1 cellular context compared by ENCODE assay signal in the genomic region with DNA sequence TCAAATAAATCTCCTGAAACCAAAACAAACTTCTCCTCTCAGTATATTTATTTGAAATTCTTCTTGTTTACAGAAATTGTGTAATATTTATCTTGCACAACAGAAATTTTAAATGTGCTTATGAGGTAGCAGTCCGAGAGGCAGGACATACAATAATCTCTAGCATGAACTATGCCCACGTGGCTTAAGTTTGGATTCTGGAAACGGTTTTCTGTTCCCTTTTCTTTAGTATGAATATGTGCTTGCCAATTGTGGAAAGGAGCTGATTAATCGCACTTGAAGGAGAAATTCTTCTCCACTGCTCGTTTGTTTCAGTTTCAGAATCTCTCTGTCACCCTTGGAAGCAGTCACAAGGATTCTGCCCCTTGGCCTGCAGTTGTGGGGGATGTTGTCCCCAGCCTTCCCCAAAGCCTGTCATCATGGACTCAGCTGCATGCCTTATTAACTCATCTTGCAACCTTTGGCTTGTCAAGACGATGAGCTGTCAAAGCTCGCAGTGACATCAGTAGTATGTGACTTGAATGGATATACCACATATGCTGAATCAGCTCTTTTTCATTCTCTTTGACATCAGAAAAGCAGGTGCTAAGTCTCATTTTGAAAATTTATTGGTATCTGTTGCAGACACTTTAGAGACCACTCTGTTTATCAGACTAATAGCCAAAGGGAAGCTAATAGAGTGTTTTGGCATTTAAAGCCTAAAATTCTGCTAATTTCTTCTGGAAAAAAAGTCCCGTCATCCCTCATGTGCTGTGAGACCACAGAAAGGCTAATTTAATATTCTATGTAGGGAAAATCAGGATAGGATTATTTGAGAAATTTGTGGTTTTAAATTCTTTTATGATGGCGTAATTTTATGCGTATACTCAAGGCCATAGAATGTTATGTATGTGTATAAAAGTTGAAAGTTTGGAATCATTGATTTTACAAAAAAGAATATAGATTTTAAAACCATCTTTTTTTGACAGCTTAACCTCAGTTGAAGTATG.
A peak's percentile ranks its signal among the peaks of the same experiment; 100 is the strongest.
TF ChIP-seq lines count a peak whose summit lies in the region.

No MANE protein-coding gene starts in this region.

TF ChIP-seq in HEK293, 187 proteins besides CTCF, POLR2A, EP300 and RAD21 (continued from another document):
- TF ChIP-seq, protein P1, sequence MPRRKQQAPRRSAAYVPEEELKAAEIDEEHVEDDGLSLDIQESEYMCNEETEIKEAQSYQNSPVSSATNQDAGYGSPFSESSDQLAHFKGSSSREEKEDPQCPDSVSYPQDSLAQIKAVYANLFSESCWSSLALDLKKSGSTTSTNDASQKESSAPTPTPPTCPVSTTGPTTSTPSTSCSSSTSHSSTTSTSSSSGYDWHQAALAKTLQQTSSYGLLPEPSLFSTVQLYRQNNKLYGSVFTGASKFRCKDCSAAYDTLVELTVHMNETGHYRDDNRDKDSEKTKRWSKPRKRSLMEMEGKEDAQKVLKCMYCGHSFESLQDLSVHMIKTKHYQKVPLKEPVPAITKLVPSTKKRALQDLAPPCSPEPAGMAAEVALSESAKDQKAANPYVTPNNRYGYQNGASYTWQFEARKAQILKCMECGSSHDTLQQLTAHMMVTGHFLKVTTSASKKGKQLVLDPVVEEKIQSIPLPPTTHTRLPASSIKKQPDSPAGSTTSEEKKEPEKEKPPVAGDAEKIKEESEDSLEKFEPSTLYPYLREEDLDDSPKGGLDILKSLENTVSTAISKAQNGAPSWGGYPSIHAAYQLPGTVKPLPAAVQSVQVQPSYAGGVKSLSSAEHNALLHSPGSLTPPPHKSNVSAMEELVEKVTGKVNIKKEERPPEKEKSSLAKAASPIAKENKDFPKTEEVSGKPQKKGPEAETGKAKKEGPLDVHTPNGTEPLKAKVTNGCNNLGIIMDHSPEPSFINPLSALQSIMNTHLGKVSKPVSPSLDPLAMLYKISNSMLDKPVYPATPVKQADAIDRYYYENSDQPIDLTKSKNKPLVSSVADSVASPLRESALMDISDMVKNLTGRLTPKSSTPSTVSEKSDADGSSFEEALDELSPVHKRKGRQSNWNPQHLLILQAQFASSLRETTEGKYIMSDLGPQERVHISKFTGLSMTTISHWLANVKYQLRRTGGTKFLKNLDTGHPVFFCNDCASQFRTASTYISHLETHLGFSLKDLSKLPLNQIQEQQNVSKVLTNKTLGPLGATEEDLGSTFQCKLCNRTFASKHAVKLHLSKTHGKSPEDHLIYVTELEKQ (tag by site-specific recombination; IDR thresholded peaks at IDR 0.05; ENCODE audit: borderline replicate concordance), result peak; percentile 83
- no peak for TF ChIP-seq KLF7 (tag by site-specific recombination; IDR thresholded peaks at IDR 0.05; ENCODE audit: borderline replicate concordance)
- no peak for TF ChIP-seq ZNF248 (tag by site-specific recombination; IDR thresholded peaks at IDR 0.05)
- TF ChIP-seq, protein P2, sequence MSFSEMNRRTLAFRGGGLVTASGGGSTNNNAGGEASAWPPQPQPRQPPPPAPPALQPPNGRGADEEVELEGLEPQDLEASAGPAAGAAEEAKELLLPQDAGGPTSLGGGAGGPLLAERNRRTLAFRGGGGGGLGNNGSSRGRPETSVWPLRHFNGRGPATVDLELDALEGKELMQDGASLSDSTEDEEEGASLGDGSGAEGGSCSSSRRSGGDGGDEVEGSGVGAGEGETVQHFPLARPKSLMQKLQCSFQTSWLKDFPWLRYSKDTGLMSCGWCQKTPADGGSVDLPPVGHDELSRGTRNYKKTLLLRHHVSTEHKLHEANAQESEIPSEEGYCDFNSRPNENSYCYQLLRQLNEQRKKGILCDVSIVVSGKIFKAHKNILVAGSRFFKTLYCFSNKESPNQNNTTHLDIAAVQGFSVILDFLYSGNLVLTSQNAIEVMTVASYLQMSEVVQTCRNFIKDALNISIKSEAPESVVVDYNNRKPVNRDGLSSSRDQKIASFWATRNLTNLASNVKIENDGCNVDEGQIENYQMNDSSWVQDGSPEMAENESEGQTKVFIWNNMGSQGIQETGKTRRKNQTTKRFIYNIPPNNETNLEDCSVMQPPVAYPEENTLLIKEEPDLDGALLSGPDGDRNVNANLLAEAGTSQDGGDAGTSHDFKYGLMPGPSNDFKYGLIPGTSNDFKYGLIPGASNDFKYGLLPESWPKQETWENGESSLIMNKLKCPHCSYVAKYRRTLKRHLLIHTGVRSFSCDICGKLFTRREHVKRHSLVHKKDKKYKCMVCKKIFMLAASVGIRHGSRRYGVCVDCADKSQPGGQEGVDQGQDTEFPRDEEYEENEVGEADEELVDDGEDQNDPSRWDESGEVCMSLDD (tag by site-specific recombination; IDR thresholded peaks at IDR 0.05), result no peak
- TF ChIP-seq ZNF785 (tag by site-specific recombination; IDR thresholded peaks at IDR 0.05), result no peak
- no peak for TF ChIP-seq ZNF433 (tag by site-specific recombination; IDR thresholded peaks at IDR 0.05; ENCODE audit: low read depth)
- TF ChIP-seq, protein P3, sequence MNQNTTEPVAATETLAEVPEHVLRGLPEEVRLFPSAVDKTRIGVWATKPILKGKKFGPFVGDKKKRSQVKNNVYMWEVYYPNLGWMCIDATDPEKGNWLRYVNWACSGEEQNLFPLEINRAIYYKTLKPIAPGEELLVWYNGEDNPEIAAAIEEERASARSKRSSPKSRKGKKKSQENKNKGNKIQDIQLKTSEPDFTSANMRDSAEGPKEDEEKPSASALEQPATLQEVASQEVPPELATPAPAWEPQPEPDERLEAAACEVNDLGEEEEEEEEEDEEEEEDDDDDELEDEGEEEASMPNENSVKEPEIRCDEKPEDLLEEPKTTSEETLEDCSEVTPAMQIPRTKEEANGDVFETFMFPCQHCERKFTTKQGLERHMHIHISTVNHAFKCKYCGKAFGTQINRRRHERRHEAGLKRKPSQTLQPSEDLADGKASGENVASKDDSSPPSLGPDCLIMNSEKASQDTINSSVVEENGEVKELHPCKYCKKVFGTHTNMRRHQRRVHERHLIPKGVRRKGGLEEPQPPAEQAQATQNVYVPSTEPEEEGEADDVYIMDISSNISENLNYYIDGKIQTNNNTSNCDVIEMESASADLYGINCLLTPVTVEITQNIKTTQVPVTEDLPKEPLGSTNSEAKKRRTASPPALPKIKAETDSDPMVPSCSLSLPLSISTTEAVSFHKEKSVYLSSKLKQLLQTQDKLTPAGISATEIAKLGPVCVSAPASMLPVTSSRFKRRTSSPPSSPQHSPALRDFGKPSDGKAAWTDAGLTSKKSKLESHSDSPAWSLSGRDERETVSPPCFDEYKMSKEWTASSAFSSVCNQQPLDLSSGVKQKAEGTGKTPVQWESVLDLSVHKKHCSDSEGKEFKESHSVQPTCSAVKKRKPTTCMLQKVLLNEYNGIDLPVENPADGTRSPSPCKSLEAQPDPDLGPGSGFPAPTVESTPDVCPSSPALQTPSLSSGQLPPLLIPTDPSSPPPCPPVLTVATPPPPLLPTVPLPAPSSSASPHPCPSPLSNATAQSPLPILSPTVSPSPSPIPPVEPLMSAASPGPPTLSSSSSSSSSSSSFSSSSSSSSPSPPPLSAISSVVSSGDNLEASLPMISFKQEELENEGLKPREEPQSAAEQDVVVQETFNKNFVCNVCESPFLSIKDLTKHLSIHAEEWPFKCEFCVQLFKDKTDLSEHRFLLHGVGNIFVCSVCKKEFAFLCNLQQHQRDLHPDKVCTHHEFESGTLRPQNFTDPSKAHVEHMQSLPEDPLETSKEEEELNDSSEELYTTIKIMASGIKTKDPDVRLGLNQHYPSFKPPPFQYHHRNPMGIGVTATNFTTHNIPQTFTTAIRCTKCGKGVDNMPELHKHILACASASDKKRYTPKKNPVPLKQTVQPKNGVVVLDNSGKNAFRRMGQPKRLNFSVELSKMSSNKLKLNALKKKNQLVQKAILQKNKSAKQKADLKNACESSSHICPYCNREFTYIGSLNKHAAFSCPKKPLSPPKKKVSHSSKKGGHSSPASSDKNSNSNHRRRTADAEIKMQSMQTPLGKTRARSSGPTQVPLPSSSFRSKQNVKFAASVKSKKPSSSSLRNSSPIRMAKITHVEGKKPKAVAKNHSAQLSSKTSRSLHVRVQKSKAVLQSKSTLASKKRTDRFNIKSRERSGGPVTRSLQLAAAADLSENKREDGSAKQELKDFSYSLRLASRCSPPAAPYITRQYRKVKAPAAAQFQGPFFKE (tag by site-specific recombination; IDR thresholded peaks at IDR 0.05; ENCODE audit: borderline replicate concordance), result no peak
- TF ChIP-seq ZNF76 (tag by site-specific recombination; IDR thresholded peaks at IDR 0.05; ENCODE audit: borderline replicate concordance, low read depth), result no peak; the same call in 1 of the 2 replicates
- TF ChIP-seq ZNF354C (tag by site-specific recombination; IDR thresholded peaks at IDR 0.05; ENCODE audit: borderline replicate concordance, low read depth), result no peak
- no peak for TF ChIP-seq ZNF792 (tag by site-specific recombination; IDR thresholded peaks at IDR 0.05)
- TF ChIP-seq ZBTB17 (tag by site-specific recombination; IDR thresholded peaks at IDR 0.05), result peak; percentile 86
- no peak for TF ChIP-seq ZNF701 (tag by site-specific recombination; IDR thresholded peaks at IDR 0.05)
- TF ChIP-seq, protein P4, sequence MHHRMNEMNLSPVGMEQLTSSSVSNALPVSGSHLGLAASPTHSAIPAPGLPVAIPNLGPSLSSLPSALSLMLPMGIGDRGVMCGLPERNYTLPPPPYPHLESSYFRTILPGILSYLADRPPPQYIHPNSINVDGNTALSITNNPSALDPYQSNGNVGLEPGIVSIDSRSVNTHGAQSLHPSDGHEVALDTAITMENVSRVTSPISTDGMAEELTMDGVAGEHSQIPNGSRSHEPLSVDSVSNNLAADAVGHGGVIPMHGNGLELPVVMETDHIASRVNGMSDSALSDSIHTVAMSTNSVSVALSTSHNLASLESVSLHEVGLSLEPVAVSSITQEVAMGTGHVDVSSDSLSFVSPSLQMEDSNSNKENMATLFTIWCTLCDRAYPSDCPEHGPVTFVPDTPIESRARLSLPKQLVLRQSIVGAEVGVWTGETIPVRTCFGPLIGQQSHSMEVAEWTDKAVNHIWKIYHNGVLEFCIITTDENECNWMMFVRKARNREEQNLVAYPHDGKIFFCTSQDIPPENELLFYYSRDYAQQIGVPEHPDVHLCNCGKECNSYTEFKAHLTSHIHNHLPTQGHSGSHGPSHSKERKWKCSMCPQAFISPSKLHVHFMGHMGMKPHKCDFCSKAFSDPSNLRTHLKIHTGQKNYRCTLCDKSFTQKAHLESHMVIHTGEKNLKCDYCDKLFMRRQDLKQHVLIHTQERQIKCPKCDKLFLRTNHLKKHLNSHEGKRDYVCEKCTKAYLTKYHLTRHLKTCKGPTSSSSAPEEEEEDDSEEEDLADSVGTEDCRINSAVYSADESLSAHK (tag by site-specific recombination; IDR thresholded peaks at IDR 0.05), result no peak
- TF ChIP-seq MEIS1 (CRISPR knock-in tag; IDR thresholded peaks at IDR 0.05; ENCODE audit: borderline replicate concordance), result no peak
- peak; percentile 74 for TF ChIP-seq SP7 (tag by site-specific recombination; IDR thresholded peaks at IDR 0.05)
- no peak for TF ChIP-seq ZNF350 (tag by site-specific recombination; IDR thresholded peaks at IDR 0.05)
- TF ChIP-seq HOXD13 (CRISPR knock-in tag; IDR thresholded peaks at IDR 0.05; ENCODE audit: borderline replicate concordance), result no peak
- TF ChIP-seq ZNF555 (tag by site-specific recombination; conservative IDR thresholded peaks at IDR 0.05), result no peak
- no peak for TF ChIP-seq SCRT1 (tag by site-specific recombination; IDR thresholded peaks at IDR 0.05; ENCODE audit: borderline replicate concordance)
- no peak for TF ChIP-seq ZNF621 (tag by site-specific recombination; IDR thresholded peaks at IDR 0.05)
- no peak for TF ChIP-seq ZNF585B (tag by site-specific recombination; IDR thresholded peaks at IDR 0.05)
- TF ChIP-seq, protein P5, sequence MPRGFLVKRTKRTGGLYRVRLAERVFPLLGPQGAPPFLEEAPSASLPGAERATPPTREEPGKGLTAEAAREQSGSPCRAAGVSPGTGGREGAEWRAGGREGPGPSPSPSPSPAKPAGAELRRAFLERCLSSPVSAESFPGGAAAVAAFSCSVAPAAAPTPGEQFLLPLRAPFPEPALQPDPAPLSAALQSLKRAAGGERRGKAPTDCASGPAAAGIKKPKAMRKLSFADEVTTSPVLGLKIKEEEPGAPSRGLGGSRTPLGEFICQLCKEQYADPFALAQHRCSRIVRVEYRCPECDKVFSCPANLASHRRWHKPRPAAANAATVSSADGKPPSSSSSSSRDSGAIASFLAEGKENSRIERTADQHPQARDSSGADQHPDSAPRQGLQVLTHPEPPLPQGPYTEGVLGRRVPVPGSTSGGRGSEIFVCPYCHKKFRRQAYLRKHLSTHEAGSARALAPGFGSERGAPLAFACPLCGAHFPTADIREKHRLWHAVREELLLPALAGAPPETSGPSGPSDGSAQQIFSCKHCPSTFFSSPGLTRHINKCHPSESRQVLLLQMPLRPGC (tag by site-specific recombination; IDR thresholded peaks at IDR 0.05), result 0 out of 2 replicates have a peak, but pooled peaks have one; percentile 17
- 0 out of 2 replicates have a peak, but pooled peaks have one; percentile 25 for TF ChIP-seq ZNF24 (tag by site-specific recombination; IDR thresholded peaks at IDR 0.05)
- TF ChIP-seq ZFP37 (tag by site-specific recombination; IDR thresholded peaks at IDR 0.05), result no peak
- TF ChIP-seq ZNF138 (tag by site-specific recombination; IDR thresholded peaks at IDR 0.05; ENCODE audit: borderline replicate concordance), result no peak
- no peak for TF ChIP-seq ZNF132 (tag by site-specific recombination; IDR thresholded peaks at IDR 0.05; ENCODE audit: borderline replicate concordance)
- no peak for TF ChIP-seq YY2 (tag by site-specific recombination; IDR thresholded peaks at IDR 0.05)
- TF ChIP-seq ZNF211 (tag by site-specific recombination; IDR thresholded peaks at IDR 0.05; ENCODE audit: low read depth), result no peak
- TF ChIP-seq ZBTB1 (tag by site-specific recombination; IDR thresholded peaks at IDR 0.05), result no peak
- TF ChIP-seq ZNF341 (tag by site-specific recombination; IDR thresholded peaks at IDR 0.05; ENCODE audit: low read depth), result no peak
- no peak for TF ChIP-seq BCL11A (tag by site-specific recombination; IDR thresholded peaks at IDR 0.05; ENCODE audit: low read depth)
- no peak for TF ChIP-seq KLF10 (tag by site-specific recombination; IDR thresholded peaks at IDR 0.05)
